In the genomic region with DNA sequence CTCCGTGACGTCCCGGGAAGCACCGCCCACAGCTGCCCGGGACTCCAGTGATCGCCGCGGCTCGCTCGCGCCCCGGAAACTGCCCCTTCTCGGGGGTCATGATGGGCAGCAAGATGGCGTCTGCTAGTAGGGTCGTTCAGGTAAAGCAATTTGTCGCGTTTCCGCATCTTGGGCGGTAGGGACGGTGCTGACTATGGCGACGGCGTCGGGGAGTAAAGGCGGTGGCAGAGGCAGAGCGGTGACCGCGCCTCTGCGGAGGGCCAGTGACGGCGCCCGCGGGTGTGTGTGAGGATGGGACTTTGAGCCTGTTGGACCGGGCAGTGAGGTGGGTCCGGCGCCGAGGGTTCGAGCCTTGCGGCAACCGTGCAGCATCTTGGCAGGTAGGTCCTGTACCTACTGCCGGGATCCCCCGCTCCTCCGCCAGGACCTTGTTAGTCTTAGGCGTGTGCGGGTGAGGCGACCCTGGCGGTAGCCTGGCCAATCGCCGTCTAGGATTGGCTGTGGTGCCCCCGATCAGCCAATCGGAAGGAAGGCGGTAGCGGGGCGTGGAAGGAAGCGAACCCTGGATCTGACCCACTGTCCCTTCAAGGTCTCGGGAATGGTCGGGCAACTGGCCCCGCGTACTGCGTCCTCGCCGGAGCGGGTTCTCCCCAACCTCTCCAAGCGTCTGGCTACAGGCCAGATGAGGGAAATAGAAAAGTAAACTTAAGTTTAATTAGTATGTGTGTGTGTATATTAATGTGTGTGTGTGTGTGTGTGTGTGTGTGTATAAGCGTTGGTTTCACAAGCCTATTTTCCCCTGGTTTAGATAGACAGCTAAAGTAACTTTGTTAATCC, we compare ENCODE assay signal across 1 cellular context.
TF ChIP-seq lines count a peak whose summit lies in the region.

No MANE protein-coding gene starts in this region.

TF ChIP-seq in HepG2, 621 proteins besides CTCF, POLR2A, EP300 and RAD21 (continued from another document and continues in another):
- TF ChIP-seq, protein P1, sequence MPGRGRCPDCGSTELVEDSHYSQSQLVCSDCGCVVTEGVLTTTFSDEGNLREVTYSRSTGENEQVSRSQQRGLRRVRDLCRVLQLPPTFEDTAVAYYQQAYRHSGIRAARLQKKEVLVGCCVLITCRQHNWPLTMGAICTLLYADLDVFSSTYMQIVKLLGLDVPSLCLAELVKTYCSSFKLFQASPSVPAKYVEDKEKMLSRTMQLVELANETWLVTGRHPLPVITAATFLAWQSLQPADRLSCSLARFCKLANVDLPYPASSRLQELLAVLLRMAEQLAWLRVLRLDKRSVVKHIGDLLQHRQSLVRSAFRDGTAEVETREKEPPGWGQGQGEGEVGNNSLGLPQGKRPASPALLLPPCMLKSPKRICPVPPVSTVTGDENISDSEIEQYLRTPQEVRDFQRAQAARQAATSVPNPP (CRISPR knock-in tag; IDR thresholded peaks at IDR 0.05): 0 out of 2 replicates have a peak, but pooled peaks have one; percentile 64
- TF ChIP-seq CCAR2 (optimal IDR thresholded peaks at IDR 0.05; ENCODE audit: low read depth, low read length) (no peak), RBM22 (optimal IDR thresholded peaks at IDR 0.05; ENCODE audit: low read length) (no peak), RFX1 (IDR thresholded peaks at IDR 0.05) (no peak), MNT (IDR thresholded peaks at IDR 0.05) (no peak), ZNF33A (CRISPR knock-in tag; IDR thresholded peaks at IDR 0.05; ENCODE audit: borderline replicate concordance) (no peak), ZNF670 (CRISPR knock-in tag; IDR thresholded peaks at IDR 0.05; ENCODE audit: borderline replicate concordance) (no peak; the same call in 1 of the 2 replicates), HMGA1 (CRISPR knock-in tag; conservative IDR thresholded peaks at IDR 0.05) (no peak), ZNF558 (CRISPR knock-in tag; IDR thresholded peaks at IDR 0.05; ENCODE audit: borderline replicate concordance) (peak; percentile 81; the same call in 1 of the 2 replicates), HINFP (CRISPR knock-in tag; IDR thresholded peaks at IDR 0.05; ENCODE audit: low read depth) (0 out of 2 replicates have a peak, but pooled peaks have one; percentile 32), RXRB (CRISPR knock-in tag; IDR thresholded peaks at IDR 0.05; ENCODE audit: borderline replicate concordance) (peak; percentile 49), FOXK1 (CRISPR knock-in tag; IDR thresholded peaks at IDR 0.05; ENCODE audit: borderline replicate concordance, low read depth) (peak; percentile 74; the same call in 1 of the 2 replicates), MAFK (conservative IDR thresholded peaks at IDR 0.05 in 1 of 2, IDR thresholded peaks at IDR 0.05 in 1 of 2; ENCODE audit: low read length in 2 of 2) (no peak), ELK4 (CRISPR knock-in tag; IDR thresholded peaks at IDR 0.05; ENCODE audit: borderline replicate concordance) (peak; percentile 82; the same call in 1 of the 2 replicates), LRRFIP1 (CRISPR knock-in tag; conservative IDR thresholded peaks at IDR 0.05) (no peak), ARID5B (CRISPR knock-in tag; IDR thresholded peaks at IDR 0.05) (peak; percentile 67), SP5 (CRISPR knock-in tag; IDR thresholded peaks at IDR 0.05; ENCODE audit: borderline replicate concordance, low read depth) (no peak), ERF (CRISPR knock-in tag; IDR thresholded peaks at IDR 0.05) (peak; percentile 73; the same call in 1 of the 2 replicates), ZNF556 (CRISPR knock-in tag; IDR thresholded peaks at IDR 0.05; ENCODE audit: borderline replicate concordance) (0 out of 2 replicates have a peak, but pooled peaks have one; percentile 41), BRD4 (CRISPR knock-in tag; IDR thresholded peaks at IDR 0.05) (peak; percentile 45; the same call in 1 of the 2 replicates), MIER2 (CRISPR knock-in tag; IDR thresholded peaks at IDR 0.05) (peak; percentile 58; the same call in 1 of the 2 replicates)
- TF ChIP-seq, protein P2, sequence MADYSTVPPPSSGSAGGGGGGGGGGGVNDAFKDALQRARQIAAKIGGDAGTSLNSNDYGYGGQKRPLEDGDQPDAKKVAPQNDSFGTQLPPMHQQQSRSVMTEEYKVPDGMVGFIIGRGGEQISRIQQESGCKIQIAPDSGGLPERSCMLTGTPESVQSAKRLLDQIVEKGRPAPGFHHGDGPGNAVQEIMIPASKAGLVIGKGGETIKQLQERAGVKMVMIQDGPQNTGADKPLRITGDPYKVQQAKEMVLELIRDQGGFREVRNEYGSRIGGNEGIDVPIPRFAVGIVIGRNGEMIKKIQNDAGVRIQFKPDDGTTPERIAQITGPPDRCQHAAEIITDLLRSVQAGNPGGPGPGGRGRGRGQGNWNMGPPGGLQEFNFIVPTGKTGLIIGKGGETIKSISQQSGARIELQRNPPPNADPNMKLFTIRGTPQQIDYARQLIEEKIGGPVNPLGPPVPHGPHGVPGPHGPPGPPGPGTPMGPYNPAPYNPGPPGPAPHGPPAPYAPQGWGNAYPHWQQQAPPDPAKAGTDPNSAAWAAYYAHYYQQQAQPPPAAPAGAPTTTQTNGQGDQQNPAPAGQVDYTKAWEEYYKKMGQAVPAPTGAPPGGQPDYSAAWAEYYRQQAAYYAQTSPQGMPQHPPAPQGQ (CRISPR knock-in tag; IDR thresholded peaks at IDR 0.05; ENCODE audit: borderline replicate concordance): no peak
- TF ChIP-seq, protein P3, sequence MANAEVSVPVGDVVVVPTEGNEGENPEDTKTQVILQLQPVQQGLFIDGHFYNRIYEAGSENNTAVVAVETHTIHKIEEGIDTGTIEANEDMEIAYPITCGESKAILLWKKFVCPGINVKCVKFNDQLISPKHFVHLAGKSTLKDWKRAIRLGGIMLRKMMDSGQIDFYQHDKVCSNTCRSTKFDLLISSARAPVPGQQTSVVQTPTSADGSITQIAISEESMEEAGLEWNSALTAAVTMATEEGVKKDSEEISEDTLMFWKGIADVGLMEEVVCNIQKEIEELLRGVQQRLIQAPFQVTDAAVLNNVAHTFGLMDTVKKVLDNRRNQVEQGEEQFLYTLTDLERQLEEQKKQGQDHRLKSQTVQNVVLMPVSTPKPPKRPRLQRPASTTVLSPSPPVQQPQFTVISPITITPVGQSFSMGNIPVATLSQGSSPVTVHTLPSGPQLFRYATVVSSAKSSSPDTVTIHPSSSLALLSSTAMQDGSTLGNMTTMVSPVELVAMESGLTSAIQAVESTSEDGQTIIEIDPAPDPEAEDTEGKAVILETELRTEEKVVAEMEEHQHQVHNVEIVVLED (CRISPR knock-in tag; IDR thresholded peaks at IDR 0.05; ENCODE audit: borderline replicate concordance): no peak; the same call in 1 of the 2 replicates
- TF ChIP-seq, protein P4, sequence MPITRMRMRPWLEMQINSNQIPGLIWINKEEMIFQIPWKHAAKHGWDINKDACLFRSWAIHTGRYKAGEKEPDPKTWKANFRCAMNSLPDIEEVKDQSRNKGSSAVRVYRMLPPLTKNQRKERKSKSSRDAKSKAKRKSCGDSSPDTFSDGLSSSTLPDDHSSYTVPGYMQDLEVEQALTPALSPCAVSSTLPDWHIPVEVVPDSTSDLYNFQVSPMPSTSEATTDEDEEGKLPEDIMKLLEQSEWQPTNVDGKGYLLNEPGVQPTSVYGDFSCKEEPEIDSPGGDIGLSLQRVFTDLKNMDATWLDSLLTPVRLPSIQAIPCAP (CRISPR knock-in tag; IDR thresholded peaks at IDR 0.05; ENCODE audit: low read depth): no peak; the same call in 1 of the 2 replicates
- TF ChIP-seq, protein P5, sequence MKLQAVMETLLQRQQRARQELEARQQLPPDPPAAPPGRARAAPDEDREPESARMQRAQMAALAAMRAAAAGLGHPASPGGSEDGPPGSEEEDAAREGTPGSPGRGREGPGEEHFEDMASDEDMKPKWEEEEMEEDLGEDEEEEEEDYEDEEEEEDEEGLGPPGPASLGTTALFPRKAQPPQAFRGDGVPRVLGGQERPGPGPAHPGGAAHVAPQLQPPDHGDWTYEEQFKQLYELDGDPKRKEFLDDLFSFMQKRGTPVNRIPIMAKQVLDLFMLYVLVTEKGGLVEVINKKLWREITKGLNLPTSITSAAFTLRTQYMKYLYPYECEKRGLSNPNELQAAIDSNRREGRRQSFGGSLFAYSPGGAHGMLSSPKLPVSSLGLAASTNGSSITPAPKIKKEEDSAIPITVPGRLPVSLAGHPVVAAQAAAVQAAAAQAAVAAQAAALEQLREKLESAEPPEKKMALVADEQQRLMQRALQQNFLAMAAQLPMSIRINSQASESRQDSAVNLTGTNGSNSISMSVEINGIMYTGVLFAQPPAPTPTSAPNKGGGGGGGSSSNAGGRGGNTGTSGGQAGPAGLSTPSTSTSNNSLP (IDR thresholded peaks at IDR 0.05; ENCODE audit: low read depth, low read length): peak; percentile 69; the same call in 1 of the 2 replicates
